In genomic region chr7:94182066-94182465, GRCh38 we compare ENCODE assay signal across 14 cellular contexts.
DNase-seq lines count a peak whose midpoint lies in the region; ATAC-seq and TF ChIP-seq lines count a peak whose summit lies in the region.
"Had no signal": no experiment of that assay in that cellular context is flagged by ENCODE, and none has a peak within 500 bp of the region (broad histone marks: within the 10 kb centered on the region; RNA-seq: fewer than 3 reads in every experiment).

No MANE protein-coding gene starts in this region.

- no peaks in the 10 kb centered on the region for H3K27me3 Mint-ChIP-seq in Calu3 (ENCODE audit: unreplicated experiment)
- H3K27me3 Mint-ChIP-seq: dendritic cell treated with granulocyte-macrophage colony-stimulating factor and Interleukin-4, amounts not matched to agents 40 ng/mL and 50 ng/mL, for 4 days had no signal

- in situ Hi-C loops in Panc1 (cut with HindIII; ENCODE audit: low pct_unique_long_range_greater_than_20kb, low sequenced_read_pairs): no loop called here

- DNase-seq in Calu3 (peak; percentile 11), Panc1 (ENCODE audit: low read depth, low spot score) (peak; percentile 35), epithelial cell of esophagus (ENCODE audit: low read depth) (peak; percentile 83), myocyte (ENCODE audit: low read depth) (peak; percentile 68), NCI-H128 (lab: John Stamatoyannopoulos, UW; ENCODE audit: unreplicated experiment) (no peak), posterior cingulate gyrus (no peak)
- DNase-seq: activated CD4-positive, alpha-beta T cell treated with anti-CD3 and anti-CD28 coated beads for 4 hours; activated effector memory CD4-positive, alpha-beta T cell treated with Interleukin-2 at 50 U/mL for 16 hours; naive B cell; NCI-H1048; NK-92 treated with Interleukin-12 subunit alpha and Interleukin-12 subunit beta, amount 100 ng/mL, for 24 hours had no signal

- H3K36me3 ChIP-seq in Panc1 (ENCODE audit: control insufficient read depth, insufficient read depth, low read length): no peaks in the 10 kb centered on the region

- intact Hi-C loops in Calu3 (cut with micrococcal nuclease; ENCODE audit: unreplicated experiment): no loop called here
- intact Hi-C loops in Panc1 (cut with micrococcal nuclease; ENCODE audit: unreplicated experiment): no loop called here
- intact Hi-C loops in posterior cingulate gyrus (cut with DNase I): no loop called here

- H3K9me3 ChIP-seq in Panc1 (ENCODE audit: control insufficient read depth, insufficient read depth, low read depth, low read length): no peaks in the 10 kb centered on the region

- TF ChIP-seq CTCF in Calu3 (IDR thresholded peaks at IDR 0.05; ENCODE audit: unreplicated experiment) (no peak), Panc1 (IDR thresholded peaks at IDR 0.05) (no peak), epithelial cell of esophagus (IDR thresholded peaks at IDR 0.05; ENCODE audit: insufficient read depth, low read depth, low read length, missing control alignments) (no peak)

- ATAC-seq in Panc1 (no peak), HG02970 (IDR thresholded peaks at IDR 0.05; ENCODE audit: low FRiP score, unreplicated experiment) (no peak), HG03159 (IDR thresholded peaks at IDR 0.05; ENCODE audit: unreplicated experiment) (no peak)

- peaks cover 6% of the 10 kb centered on the region for H3K36me3 Mint-ChIP-seq in Calu3 (ENCODE audit: insufficient read depth, unreplicated experiment)
- H3K36me3 Mint-ChIP-seq: naive B cell had no signal

- peaks cover 37% of the 10 kb centered on the region for H3K4me1 Mint-ChIP-seq in Calu3 (ENCODE audit: low read depth, unreplicated experiment)

- BruUV-seq in Calu3 (replicated peaks; lab: Mats Ljungman, UMichigan) (no TSS peak), Panc1 (replicated peaks; lab: Mats Ljungman, UMichigan) (no TSS peak)

- H3K4me3 Mint-ChIP-seq in Calu3 (ENCODE audit: low read depth, unreplicated experiment): no peak overlapping the region
- H3K4me3 Mint-ChIP-seq: dendritic cell treated with granulocyte-macrophage colony-stimulating factor and Interleukin-4, amounts not matched to agents 40 ng/mL and 50 ng/mL, for 4 days; naive B cell had no signal

- H3K9me3 Mint-ChIP-seq in Calu3 (ENCODE audit: low read depth, unreplicated experiment): peaks cover 9% of the 10 kb centered on the region
- H3K9me3 Mint-ChIP-seq: dendritic cell treated with granulocyte-macrophage colony-stimulating factor and Interleukin-4, amounts not matched to agents 40 ng/mL and 50 ng/mL, for 4 days; naive B cell had no signal

- H3K27ac Mint-ChIP-seq in Calu3 (ENCODE audit: unreplicated experiment): peak overlapping the region; percentile 99
- H3K27ac Mint-ChIP-seq: dendritic cell treated with granulocyte-macrophage colony-stimulating factor and Interleukin-4, amounts not matched to agents 40 ng/mL and 50 ng/mL, for 4 days; naive B cell had no signal

- POLR2A ChIA-PET in Panc1 (lab: Charles Lee): no interaction called here

- no peaks in the 10 kb centered on the region for H3K27me3 ChIP-seq in Panc1 (ENCODE audit: control insufficient read depth, insufficient read depth, low read length)

- H3K4me1 ChIP-seq in Panc1 (ENCODE audit: control insufficient read depth, insufficient read depth, low read length): no peaks in the 10 kb centered on the region

- H3K27ac ChIP-seq in Panc1 (ENCODE audit: low read length): no peak overlapping the region

- no peak overlapping the region for H3K4me3 ChIP-seq in Panc1 (ENCODE audit: low read depth in 2 of 2, low read length in 2 of 2)
- H3K4me3 ChIP-seq in epithelial cell of esophagus (ENCODE audit: low read length): no peak overlapping the region

- CTCF ChIA-PET in Calu3 (lab: Charles Lee) (interaction anchor here (1.3 kb wide), 1 partner anchor 179 kb away, joined by 3 read pairs; no protein-coding TSS in a partner anchor), Panc1 (lab: Charles Lee) (no interaction called here)

Comparison
In these comparisons a context has a peak if more than half of its experiments do, and no peak if none do; other contexts are left out.
1. DNase-seq: peak in Calu3 (single experiment), Panc1 (single experiment), epithelial cell of esophagus (single experiment) and myocyte (single experiment); none in NCI-H128 (single experiment) and posterior cingulate gyrus (0 of 10).